1 cellular context compared by ENCODE assay signal in genomic region chr19:48965033-48965805, GRCh38.
TF ChIP-seq lines count a peak whose summit lies in the region.

Gene FTL, plus strand, starts transcription at chr19:48965309. Its CDS starts 199 bp downstream, at chr19:48965508.

TF ChIP-seq in WTC11, 78 proteins besides CTCF, POLR2A, EP300 and RAD21 (continued from another document and continues in another):
- TF ChIP-seq FOXP4 (CRISPR knock-in tag; IDR thresholded peaks at IDR 0.05) (0 out of 2 replicates have a peak, but pooled peaks have one; percentile 11), ARID4B (CRISPR knock-in tag; IDR thresholded peaks at IDR 0.05; ENCODE audit: borderline replicate concordance) (no peak), SP1 (CRISPR knock-in tag; conservative IDR thresholded peaks at IDR 0.05) (peak; percentile 72), USF2 (CRISPR knock-in tag; IDR thresholded peaks at IDR 0.05) (peak; percentile 73), E2F4 (CRISPR knock-in tag; IDR thresholded peaks at IDR 0.05; ENCODE audit: borderline replicate concordance, low read depth) (no peak), SMAD4 (CRISPR knock-in tag; IDR thresholded peaks at IDR 0.05) (no peak), ZBTB21 (CRISPR knock-in tag; IDR thresholded peaks at IDR 0.05; ENCODE audit: borderline replicate concordance) (no peak), E2F1 (CRISPR knock-in tag; IDR thresholded peaks at IDR 0.05) (no peak), ZNF263 (CRISPR knock-in tag; IDR thresholded peaks at IDR 0.05; ENCODE audit: low read depth) (no peak), ETV6 (CRISPR knock-in tag; IDR thresholded peaks at IDR 0.05) (peak; percentile 77; the same call in 1 of the 2 replicates), RELA (CRISPR knock-in tag; IDR thresholded peaks at IDR 0.05; ENCODE audit: borderline replicate concordance) (no peak), STAT6 (CRISPR knock-in tag; conservative IDR thresholded peaks at IDR 0.05; ENCODE audit: low read depth) (no peak), ZNF512 (CRISPR knock-in tag; IDR thresholded peaks at IDR 0.05; ENCODE audit: borderline replicate concordance) (no peak), TCF7 (CRISPR knock-in tag; IDR thresholded peaks at IDR 0.05; ENCODE audit: low read depth) (no peak), EMX1 (CRISPR knock-in tag; IDR thresholded peaks at IDR 0.05) (no peak), CDX4 (CRISPR knock-in tag; IDR thresholded peaks at IDR 0.05; ENCODE audit: borderline replicate concordance) (no peak), NR1H2 (CRISPR knock-in tag; IDR thresholded peaks at IDR 0.05) (no peak), SOX15 (CRISPR knock-in tag; IDR thresholded peaks at IDR 0.05) (no peak), GRHL2 (CRISPR knock-in tag; IDR thresholded peaks at IDR 0.05; ENCODE audit: insufficient replicate concordance, severe bottlenecking) (no peak), SMAD3 (CRISPR knock-in tag; IDR thresholded peaks at IDR 0.05; ENCODE audit: borderline replicate concordance) (peak; percentile 69; the same call in 1 of the 2 replicates), ZNF219 (CRISPR knock-in tag; IDR thresholded peaks at IDR 0.05; ENCODE audit: borderline replicate concordance) (no peak), ZNF396 (CRISPR knock-in tag; IDR thresholded peaks at IDR 0.05; ENCODE audit: borderline replicate concordance) (no peak), MLX (CRISPR knock-in tag; IDR thresholded peaks at IDR 0.05) (no peak), ZNF532 (CRISPR knock-in tag; IDR thresholded peaks at IDR 0.05; ENCODE audit: borderline replicate concordance) (no peak), IRF2 (CRISPR knock-in tag; IDR thresholded peaks at IDR 0.05; ENCODE audit: borderline replicate concordance, low read depth) (no peak), GTF2I (CRISPR knock-in tag; conservative IDR thresholded peaks at IDR 0.05) (no peak), ZNF138 (CRISPR knock-in tag; conservative IDR thresholded peaks at IDR 0.05) (no peak), AR (CRISPR knock-in tag; IDR thresholded peaks at IDR 0.05) (peak; percentile 59; the same call in 1 of the 2 replicates), MXD4 (CRISPR knock-in tag; IDR thresholded peaks at IDR 0.05; ENCODE audit: borderline replicate concordance) (no peak)
